Comparison of ENCODE assay signal across 8 cellular contexts in the genomic region with DNA sequence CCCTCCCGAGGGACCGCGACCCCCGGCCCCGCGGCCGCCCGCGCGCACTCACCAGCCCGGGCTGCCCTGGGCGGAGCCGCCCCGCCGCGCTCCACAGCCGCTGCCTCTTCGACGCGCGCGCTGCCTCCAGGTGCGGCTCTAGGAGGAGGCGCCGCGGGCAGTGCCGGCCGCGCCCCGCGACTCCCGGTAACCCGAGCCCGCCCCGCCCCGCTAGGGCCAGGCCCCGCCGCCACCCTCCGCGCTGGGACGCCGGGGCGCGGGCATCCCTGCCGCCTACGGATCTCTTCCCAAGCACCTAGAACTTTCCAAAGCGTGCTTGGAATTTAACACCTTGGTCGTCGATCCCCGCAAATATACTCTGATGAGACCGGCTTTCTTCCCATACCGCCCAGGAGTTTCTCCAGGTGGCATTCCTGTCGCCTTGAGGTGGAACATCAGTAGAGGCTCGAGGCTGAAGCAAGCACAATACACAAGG. TPM values are rescaled to one million over a fixed set of nuclear protein-coding genes. Genes with fewer than 3 reads are reported as not detected.
A peak's percentile ranks its signal among the peaks of the same experiment; 100 is the strongest.
DNase-seq lines count a peak whose midpoint lies in the region; ATAC-seq and TF ChIP-seq lines count a peak whose summit lies in the region.

A gene with protein sequence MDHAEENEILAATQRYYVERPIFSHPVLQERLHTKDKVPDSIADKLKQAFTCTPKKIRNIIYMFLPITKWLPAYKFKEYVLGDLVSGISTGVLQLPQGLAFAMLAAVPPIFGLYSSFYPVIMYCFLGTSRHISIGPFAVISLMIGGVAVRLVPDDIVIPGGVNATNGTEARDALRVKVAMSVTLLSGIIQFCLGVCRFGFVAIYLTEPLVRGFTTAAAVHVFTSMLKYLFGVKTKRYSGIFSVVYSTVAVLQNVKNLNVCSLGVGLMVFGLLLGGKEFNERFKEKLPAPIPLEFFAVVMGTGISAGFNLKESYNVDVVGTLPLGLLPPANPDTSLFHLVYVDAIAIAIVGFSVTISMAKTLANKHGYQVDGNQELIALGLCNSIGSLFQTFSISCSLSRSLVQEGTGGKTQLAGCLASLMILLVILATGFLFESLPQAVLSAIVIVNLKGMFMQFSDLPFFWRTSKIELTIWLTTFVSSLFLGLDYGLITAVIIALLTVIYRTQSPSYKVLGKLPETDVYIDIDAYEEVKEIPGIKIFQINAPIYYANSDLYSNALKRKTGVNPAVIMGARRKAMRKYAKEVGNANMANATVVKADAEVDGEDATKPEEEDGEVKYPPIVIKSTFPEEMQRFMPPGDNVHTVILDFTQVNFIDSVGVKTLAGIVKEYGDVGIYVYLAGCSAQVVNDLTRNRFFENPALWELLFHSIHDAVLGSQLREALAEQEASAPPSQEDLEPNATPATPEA (minus strand): TSS at position 162 of the 475 bp plus-strand sequence. CDS start 24,693 bp downstream, outside the sequence.

- peak; percentile 48 for ATAC-seq in GM21786 (IDR thresholded peaks at IDR 0.05; ENCODE audit: unreplicated experiment)
- no peak for ATAC-seq in effector memory CD8-positive, alpha-beta T cell (replicated peaks)
- peak; percentile 32 for ATAC-seq in naive thymus-derived CD4-positive, alpha-beta T cell
- ATAC-seq in GM19463 (IDR thresholded peaks at IDR 0.05; ENCODE audit: unreplicated experiment), result no peak
- no peak for ATAC-seq in GM21367 (IDR thresholded peaks at IDR 0.05; ENCODE audit: unreplicated experiment)

- peak within 1 kb of the TSS; percentile 21 for H3K4me3 ChIP-seq in BJ (ENCODE audit: low read depth, low read length)
- H3K4me3 ChIP-seq in OCI-LY3 (ENCODE audit: low read length), result peak within 1 kb of the TSS; percentile 35
- H3K4me3 ChIP-seq in naive thymus-derived CD4-positive, alpha-beta T cell (ENCODE audit: low read length), result no peak within 1 kb of the TSS

- H3K36me3 ChIP-seq in BJ (ENCODE audit: control insufficient read depth, insufficient read depth, low read length) (no peaks in the 10 kb centered on the region), OCI-LY3 (replicated peaks; ENCODE audit: low read depth, low read length) (no peaks in the 10 kb centered on the region)
- H3K36me3 ChIP-seq in naive thymus-derived CD4-positive, alpha-beta T cell (ENCODE audit: control insufficient read depth in 2 of 3, insufficient read depth in 3 of 3, low read length in 3 of 3), result no peaks in the 10 kb centered on the region

- H3K27me3 Mint-ChIP-seq in effector memory CD8-positive, alpha-beta T cell, result peaks cover 83 to 87% of the 10 kb centered on the region in 2 donors
- peaks cover 69 to 86% (median 77%) of the 10 kb centered on the region in 5 donors for H3K27me3 Mint-ChIP-seq in naive thymus-derived CD4-positive, alpha-beta T cell

- no peak within 1 kb of the TSS for H3K9ac ChIP-seq in OCI-LY3 (ENCODE audit: low read length)

- no peaks in the 10 kb centered on the region for H4K20me1 ChIP-seq in OCI-LY3 (ENCODE audit: insufficient read depth, low read length)

- H3K27ac ChIP-seq in OCI-LY3 (ENCODE audit: low read length), result no peak within 1 kb of the TSS
- no peak within 1 kb of the TSS for H3K27ac ChIP-seq in naive thymus-derived CD4-positive, alpha-beta T cell (ENCODE audit: low read depth, low read length)

- H3K79me2 ChIP-seq in OCI-LY3 (ENCODE audit: low read length), result no peaks in the 10 kb centered on the region

- H3K4me2 ChIP-seq in OCI-LY3 (ENCODE audit: low read length), result peak within 1 kb of the TSS; percentile 64

- peak within 1 kb of the TSS; percentile 50 to 65 for H3K4me3 Mint-ChIP-seq in effector memory CD8-positive, alpha-beta T cell
- H3K4me3 Mint-ChIP-seq in naive thymus-derived CD4-positive, alpha-beta T cell, result peak within 1 kb of the TSS; percentile 51 to 86 (median 82)

- CTCF ChIA-PET in BJ (lab: Yijun Ruan, JAX), result interaction anchor here (1.4 kb wide), 1 partner anchor 28 kb away, joined by 5 read pairs; no protein-coding TSS in a partner anchor
- CTCF ChIA-PET in naive thymus-derived CD4-positive, alpha-beta T cell (lab: Charles Lee), result no interaction called here

- H3K9me3 Mint-ChIP-seq in effector memory CD8-positive, alpha-beta T cell, result peaks cover 0 to 2% of the 10 kb centered on the region in 2 donors
- H3K9me3 Mint-ChIP-seq in naive thymus-derived CD4-positive, alpha-beta T cell, result peaks cover 0 to 14% (median 3%) of the 10 kb centered on the region in 11 donors

- POLR2A ChIA-PET in BJ (lab: Charles Lee), result no interaction called here
- POLR2A ChIA-PET in naive thymus-derived CD4-positive, alpha-beta T cell (lab: Charles Lee), result no interaction called here

- DNase-seq in BJ (ENCODE audit: low read depth) (no peak), A172 (ENCODE audit: low spot score) (no peak)
- no peak for DNase-seq in effector memory CD8-positive, alpha-beta T cell
- peak in 2 of 9 donors; percentile 18 to 31 for DNase-seq in naive thymus-derived CD4-positive, alpha-beta T cell

- H2AFZ ChIP-seq in OCI-LY3 (ENCODE audit: low read depth, low read length), result no peak within 1 kb of the TSS

- peaks cover 7 to 10% of the 10 kb centered on the region in 2 donors for H3K4me1 Mint-ChIP-seq in effector memory CD8-positive, alpha-beta T cell (ENCODE audit: low read depth in 2 of 2)
- peaks cover 7 to 23% (median 16%) of the 10 kb centered on the region in 7 donors for H3K4me1 Mint-ChIP-seq in naive thymus-derived CD4-positive, alpha-beta T cell

- H3K27me3 ChIP-seq in BJ (ENCODE audit: control insufficient read depth, insufficient read depth, low read length) (peaks cover 8% of the 10 kb centered on the region), OCI-LY3 (ENCODE audit: low read depth, low read length) (peaks cover 35% of the 10 kb centered on the region)
- peaks cover 3 to 20% of the 10 kb centered on the region in 2 donors for H3K27me3 ChIP-seq in naive thymus-derived CD4-positive, alpha-beta T cell (ENCODE audit: control insufficient read depth in 2 of 2, insufficient read depth in 2 of 2, low read length in 2 of 2)

- H3K4me1 ChIP-seq in OCI-LY3 (ENCODE audit: low read length), result peaks cover 4% of the 10 kb centered on the region; the same call in 1 of the 2 replicates
- peaks cover 5 to 7% of the 10 kb centered on the region in 2 donors for H3K4me1 ChIP-seq in naive thymus-derived CD4-positive, alpha-beta T cell (ENCODE audit: control insufficient read depth in 2 of 2, insufficient read depth in 2 of 2, low read length in 2 of 2)

- peaks cover 4% of the 10 kb centered on the region for H3K36me3 Mint-ChIP-seq in effector memory CD8-positive, alpha-beta T cell (ENCODE audit: insufficient read depth)
- peaks cover 0 to 8% (median 0%) of the 10 kb centered on the region in 5 donors for H3K36me3 Mint-ChIP-seq in naive thymus-derived CD4-positive, alpha-beta T cell

- no peaks in the 10 kb centered on the region for H3K9me3 ChIP-seq in OCI-LY3 (ENCODE audit: insufficient read depth, low read length)
- H3K9me3 ChIP-seq in naive thymus-derived CD4-positive, alpha-beta T cell (ENCODE audit: control insufficient read depth in 2 of 3, low read length in 3 of 3), result no peaks in the 10 kb centered on the region

- intact Hi-C loops in naive thymus-derived CD4-positive, alpha-beta T cell (cut with micrococcal nuclease), result loop anchor here in 1 of 2 donors (2.0 kb wide), 1 partner anchor 1473 kb away; no protein-coding TSS in a partner anchor

- TF ChIP-seq CTCF in BJ (IDR thresholded peaks at IDR 0.05; ENCODE audit: insufficient read depth, low read depth, low read length), result no peak
- TF ChIP-seq CTCF in OCI-LY3 (IDR thresholded peaks at IDR 0.05; ENCODE audit: low read depth, low read length), result no peak

- no peak within 1 kb of the TSS for H3K27ac Mint-ChIP-seq in effector memory CD8-positive, alpha-beta T cell
- H3K27ac Mint-ChIP-seq in naive thymus-derived CD4-positive, alpha-beta T cell, result no peak within 1 kb of the TSS

RNA-seq across cellular contexts. Expression of the gene that starts here (rescaled TPM):
- not detected in 2 replicates for polyA plus RNA-seq in BJ (2011; rRNA removed)
- polyA minus RNA-seq in BJ (2011; rRNA and poly(A)+ RNA removed), result not detected in 2 replicates
- not detected for total RNA-seq in naive thymus-derived CD4-positive, alpha-beta T cell
- not detected for polyA plus RNA-seq in naive thymus-derived CD4-positive, alpha-beta T cell
- not detected in 2 replicates for total RNA-seq in A172 (2014; rRNA removed; shearing (Covaris generic))

Comparison
In these comparisons a context has a peak if more than half of its experiments do, and no peak if none do; other contexts are left out.
1. Peak in ATAC-seq in naive thymus-derived CD4-positive, alpha-beta T cell; RNA of the gene not detected or under 1 TPM.